21 cellular contexts compared by ENCODE assay signal in genomic region chr4:1675136-1675801, GRCh38. TPM values are rescaled to one million over a fixed set of nuclear protein-coding genes. Genes with fewer than 3 reads are reported as not detected.
DNase-seq lines count a peak whose midpoint lies in the region; ATAC-seq, FAIRE-seq and TF ChIP-seq lines count a peak whose summit lies in the region.
"Had no signal": no experiment of that assay in that cellular context is flagged by ENCODE, and none has a peak within 500 bp of the region (broad histone marks: within the 10 kb centered on the region; RNA-seq: fewer than 3 reads in every experiment).

No MANE protein-coding gene starts in this region.

- no peak overlapping the region for H2BK120ac ChIP-seq in H9 (ENCODE audit: low read depth, low read length, poor library complexity, severe bottlenecking)
- H2BK120ac ChIP-seq in H1 (replicated peaks; ENCODE audit: low read depth, low read length): no peak overlapping the region
- no peak overlapping the region for H2BK120ac ChIP-seq in neuronal stem cell (ENCODE audit: low read depth, low read length)

- H3K36me3 ChIP-seq in H1 (ENCODE audit: control insufficient read depth in 2 of 4, insufficient read depth in 4 of 4, low read length in 3 of 4) (no peaks in the 10 kb centered on the region), neuronal stem cell (replicated peaks in 1 of 2; ENCODE audit: control insufficient read depth in 2 of 2, insufficient read depth in 2 of 2, low read length in 2 of 2) (no peaks in the 10 kb centered on the region)
- H3K36me3 ChIP-seq: BE2C had no signal

- no peak overlapping the region for H3K4me3 Mint-ChIP-seq in H9
- H3K4me3 Mint-ChIP-seq: CD4-positive, CD25-positive, alpha-beta regulatory T cell; CD8-positive, alpha-beta memory T cell; IgD-negative memory B cell had no signal

- no peak overlapping the region for H3K9ac ChIP-seq in H9 (ENCODE audit: extremely low read depth, insufficient read length, low read length)
- no peak overlapping the region for H3K9ac ChIP-seq in H1 (replicated peaks in 1 of 4; ENCODE audit: extremely low read depth in 1 of 4, low read depth in 3 of 4, low read length in 3 of 4)
- peak overlapping the region; percentile 60 for H3K9ac ChIP-seq in neuronal stem cell (ENCODE audit: low read depth, low read length, poor library complexity)
- H3K9ac ChIP-seq: GM23248 had no signal

- TF ChIP-seq EP300 in H1 (IDR thresholded peaks at IDR 0.05; ENCODE audit: borderline replicate concordance in 1 of 2, low read depth in 2 of 2, low read length in 2 of 2): no peak

- H3K79me2 ChIP-seq in H9 (ENCODE audit: insufficient read depth, low read length) (no peaks in the 10 kb centered on the region), H1 (ENCODE audit: control insufficient read depth in 1 of 2, insufficient read depth in 2 of 2, low read length in 2 of 2) (no peaks in the 10 kb centered on the region)

- H3K18ac ChIP-seq in H9 (ENCODE audit: insufficient read length, low read depth, low read length): no peak overlapping the region
- no peak overlapping the region for H3K18ac ChIP-seq in H1 (ENCODE audit: extremely low read depth, low read length)
- H3K18ac ChIP-seq in neuronal stem cell (ENCODE audit: low read length): peak overlapping the region; percentile 72

- H4K91ac ChIP-seq in H9 (ENCODE audit: insufficient read length, low read depth, low read length): no peak overlapping the region
- no peak overlapping the region for H4K91ac ChIP-seq in H1 (replicated peaks; ENCODE audit: insufficient read length, low read length)
- H4K91ac ChIP-seq in neuronal stem cell (ENCODE audit: low read depth, low read length, poor library complexity): no peak overlapping the region

- peaks cover 5% of the 10 kb centered on the region for H3K27me3 Mint-ChIP-seq in H9 (ENCODE audit: low read depth)
- H3K27me3 Mint-ChIP-seq: CD4-positive, CD25-positive, alpha-beta regulatory T cell; IgD-negative memory B cell had no signal

- no peak overlapping the region for H2AFZ ChIP-seq in H9 (ENCODE audit: low read length)
- H2AFZ ChIP-seq in H1 (ENCODE audit: low read length): no peak overlapping the region
- peak overlapping the region; percentile 53 for H2AFZ ChIP-seq in neuronal stem cell (ENCODE audit: low read length)
- H2AFZ ChIP-seq: GM23248 had no signal

- H2BK15ac ChIP-seq in H9 (ENCODE audit: low read depth, low read length) (no peak overlapping the region), H1 (ENCODE audit: low read length) (peak overlapping the region; percentile 81; the same call in 1 of the 2 replicates), neuronal stem cell (ENCODE audit: low read length) (peak overlapping the region; percentile 21)

- no peak for FAIRE-seq in H1 (lab: Jason Lieb, UNC)
- FAIRE-seq: A204.1, G401.6, GM12891, H54, HepG2 had no signal

- H3K9me3 ChIP-seq in H9 (ENCODE audit: control insufficient read depth, low read depth, low read length) (no peaks in the 10 kb centered on the region), H1 (ENCODE audit: insufficient read depth in 2 of 2, low read depth in 1 of 2, low read length in 1 of 2) (no peaks in the 10 kb centered on the region), neuronal stem cell (replicated peaks in 1 of 2; ENCODE audit: control insufficient read depth in 2 of 2, insufficient read depth in 1 of 2, low read depth in 1 of 2, low read length in 2 of 2) (no peaks in the 10 kb centered on the region)
- H3K9me3 ChIP-seq: BE2C had no signal

- H2BK20ac ChIP-seq in H9 (ENCODE audit: low read depth, low read length, poor library complexity, severe bottlenecking) (no peak overlapping the region), H1 (ENCODE audit: low read length) (no peak overlapping the region)

- POLR2A ChIA-PET in H1 (lab: Charles Lee; ENCODE audit: partially characterized antibody): no interaction called here

- H3K27ac ChIP-seq in H9 (ENCODE audit: insufficient read length, low read depth, low read length) (no peak overlapping the region), H1 (ENCODE audit: low read depth, low read length) (no peak overlapping the region), neuronal stem cell (replicated peaks; ENCODE audit: low read length) (no peak overlapping the region), substantia nigra (ENCODE audit: low read depth, low read length, poor library complexity, severe bottlenecking) (peak overlapping the region; percentile 2)
- H3K27ac ChIP-seq: GM23248 had no signal

- 0 out of 2 replicates have a peak overlapping the region, but pooled peaks have one; percentile 55 for H3K14ac ChIP-seq in H9 (ENCODE audit: insufficient read depth, low read length)
- H3K14ac ChIP-seq in H1 (ENCODE audit: insufficient read length): no peak overlapping the region
- H3K14ac ChIP-seq in neuronal stem cell (ENCODE audit: low read length): peak overlapping the region; percentile 56

- CTCF ChIA-PET in H1 (lab: Charles Lee; ENCODE audit: partially characterized antibody): interaction anchor here (0.6 to 2.0 kb wide), 7 partner anchors 13 to 84 kb away, joined by 3 to 7 read pairs (median 3); no protein-coding TSS in a partner anchor

- H3K27ac Mint-ChIP-seq in H9: peak overlapping the region; percentile 14 to 83 (median 49); a peak in 4 of 7 replicates
- H3K27ac Mint-ChIP-seq: CD4-positive, CD25-positive, alpha-beta regulatory T cell; CD8-positive, alpha-beta memory T cell; IgD-negative memory B cell had no signal

- H4K20me1 ChIP-seq in H9 (ENCODE audit: control insufficient read depth, insufficient read depth, insufficient read length) (no peaks in the 10 kb centered on the region), H1 (replicated peaks in 1 of 2; ENCODE audit: control insufficient read depth in 1 of 2, insufficient read depth in 2 of 2, low read length in 2 of 2) (no peaks in the 10 kb centered on the region)

- 0 out of 7 replicates have a peak, but pooled peaks cover 0 to 2% (median 0%) of the 10 kb centered on the region in 3 experiments for H3K36me3 Mint-ChIP-seq in H9 (ENCODE audit: insufficient read depth in 1 of 3, low read depth in 3 of 3)
- H3K36me3 Mint-ChIP-seq: CD8-positive, alpha-beta memory T cell had no signal

- H4K5ac ChIP-seq in H9 (ENCODE audit: insufficient read length, low read depth, low read length) (no peak overlapping the region), H1 (ENCODE audit: insufficient read length, low read depth, low read length) (no peak overlapping the region)

- H3K9me3 Mint-ChIP-seq in H9: no peaks in the 10 kb centered on the region; a peak in 1 of 5 replicates
- H3K9me3 Mint-ChIP-seq: CD4-positive, CD25-positive, alpha-beta regulatory T cell; CD8-positive, alpha-beta memory T cell; IgD-negative memory B cell had no signal

- H3K27me3 ChIP-seq in H9 (ENCODE audit: insufficient read depth, low read length) (no peaks in the 10 kb centered on the region), H1 (replicated peaks in 1 of 4; ENCODE audit: control insufficient read depth in 3 of 4, extremely low read depth in 1 of 4, insufficient read depth in 3 of 4, low read length in 3 of 4) (no peaks in the 10 kb centered on the region), neuronal stem cell (ENCODE audit: control insufficient read depth in 3 of 3, insufficient read depth in 3 of 3, low read depth in 1 of 3, low read length in 3 of 3) (peaks cover 0 to 24% (median 0%) of the 10 kb centered on the region in 3 experiments)
- H3K27me3 ChIP-seq: BE2C had no signal

- ATAC-seq in HG03095 (IDR thresholded peaks at IDR 0.05; ENCODE audit: unreplicated experiment): no peak
- ATAC-seq: HepG2 had no signal

- H2AK5ac ChIP-seq in H9 (ENCODE audit: insufficient read length, low read length) (no peak overlapping the region), H1 (ENCODE audit: low read depth, low read length) (no peak overlapping the region), neuronal stem cell (ENCODE audit: low read depth, low read length) (peak overlapping the region; percentile 58)

- H3K4me1 ChIP-seq in H9 (ENCODE audit: insufficient read depth, low read length): no peaks in the 10 kb centered on the region
- H3K4me1 ChIP-seq in H1 (replicated peaks in 1 of 4; ENCODE audit: control insufficient read depth in 3 of 4, insufficient read depth in 4 of 4, low read length in 3 of 4): peaks cover 0 to 2% (median 0%) of the 10 kb centered on the region in 4 experiments; a peak in 1 of 7 replicates
- H3K4me1 ChIP-seq in neuronal stem cell (ENCODE audit: control insufficient read depth in 2 of 2, insufficient read depth in 1 of 2, low read depth in 1 of 2, low read length in 2 of 2): peaks cover 4 to 5% of the 10 kb centered on the region in 2 donors

- no peak for TF ChIP-seq POLR2A in H1 (IDR thresholded peaks at IDR 0.05; ENCODE audit: control extremely low read depth in 1 of 2, low read depth in 2 of 2, low read length in 2 of 2)

- no peak for TF ChIP-seq RAD21 in H1 (IDR thresholded peaks at IDR 0.05 in 1 of 2, conservative IDR thresholded peaks at IDR 0.05 in 1 of 2; ENCODE audit: low read depth in 2 of 2, low read length in 2 of 2)

- H3K56ac ChIP-seq in H9 (ENCODE audit: insufficient read length, low read depth, low read length) (no peak overlapping the region), H1 (replicated peaks; ENCODE audit: insufficient read length, low read depth, low read length) (no peak overlapping the region)

- H3T11ph ChIP-seq in H9 (ENCODE audit: low read length): no peak overlapping the region

- no peak overlapping the region for H3K4me2 ChIP-seq in H9 (ENCODE audit: insufficient read depth, insufficient read length, low read length)
- no peak overlapping the region for H3K4me2 ChIP-seq in H1 (ENCODE audit: insufficient read depth in 1 of 2, low read depth in 2 of 2, low read length in 2 of 2)
- H3K4me2 ChIP-seq in neuronal stem cell (ENCODE audit: insufficient read depth, low read length, poor library complexity, severe bottlenecking): no peak overlapping the region

- no peaks in the 10 kb centered on the region for H3K23me2 ChIP-seq in H9 (ENCODE audit: insufficient read length, low read depth, low read length, poor library complexity, severe bottlenecking)
- H3K23me2 ChIP-seq in H1 (ENCODE audit: low read depth, low read length): no peaks in the 10 kb centered on the region

- DNase-seq in H9: no peak
- DNase-seq in H1 (ENCODE audit: low read depth in 1 of 2, low spot score in 2 of 2): no peak
- no peak for DNase-seq in neuronal stem cell (ENCODE audit: low spot score)
- no peak for DNase-seq in substantia nigra (lab: John Stamatoyannopoulos, UW)
- DNase-seq in DMS79 treated with DMSO at 0.1 percent for 48 hours (lab: John Stamatoyannopoulos, UW): no peak
- no peak for DNase-seq in retina
- DNase-seq: ACHN; BE2C; CD4-positive, CD25-positive, alpha-beta regulatory T cell; CD8-positive, alpha-beta memory T cell; COR-L47; DMS 273 treated with DMSO at 0.1 percent for 48 hours; DMS53; GM23248 had no signal

- TF ChIP-seq CTCF in H9 (conservative IDR thresholded peaks at IDR 0.05) (no peak), H1 (IDR thresholded peaks at IDR 0.05; ENCODE audit: control extremely low read depth in 1 of 3, insufficient read depth in 1 of 3, low read depth in 1 of 3, low read length in 3 of 3) (no peak)

- H3K4ac ChIP-seq in H9 (ENCODE audit: low read depth, low read length) (no peak overlapping the region), H1 (replicated peaks; ENCODE audit: insufficient read length, low read depth, low read length) (no peak overlapping the region), neuronal stem cell (ENCODE audit: low read length) (no peak overlapping the region)

- H2BK5ac ChIP-seq in H9 (ENCODE audit: insufficient read length, low read length) (no peak overlapping the region), H1 (ENCODE audit: low read depth, low read length) (0 out of 2 replicates have a peak overlapping the region, but pooled peaks have one; percentile 55), neuronal stem cell (ENCODE audit: low read length) (no peak overlapping the region)

- H3K4me3 ChIP-seq in H1 (ENCODE audit: extremely low read depth in 1 of 4, insufficient read depth in 2 of 4, low read depth in 3 of 4, low read length in 4 of 4) (no peak overlapping the region), neuronal stem cell (ENCODE audit: low read length in 2 of 2) (peak overlapping the region in 1 of 2 donors; percentile 53)
- H3K4me3 ChIP-seq: GM23248 had no signal

- no CpG with 5 or more reads among the region's 19 CpGs for WGBS in H9 (ENCODE audit: extremely low coverage, insufficient read length, low lambda C conversion rate)
- WGBS in H1 (ENCODE audit: extremely low coverage in 1 of 2, insufficient coverage in 1 of 2, insufficient read length in 1 of 2, insufficient replicate concordance in 2 of 2, low coverage in 1 of 2, low lambda C conversion rate in 2 of 2, missing lambda C conversion rate in 1 of 2), 2 experiments: 93% methylated on average over 18 of the region's 19 CpGs; no CpG with 5 or more reads in 1 of the 2 experiments
- WGBS in neuronal stem cell (ENCODE audit: extremely low coverage in 2 of 2, insufficient read length in 2 of 2, insufficient replicate concordance in 1 of 2), 2 donors: no CpG with 5 or more reads among the region's 19 CpGs

- H3K4me1 Mint-ChIP-seq in H9: peaks cover 0 to 10% of the 10 kb centered on the region in 2 experiments; a peak in 3 of 4 replicates
- H3K4me1 Mint-ChIP-seq: CD4-positive, CD25-positive, alpha-beta regulatory T cell; CD8-positive, alpha-beta memory T cell had no signal

- H2BK12ac ChIP-seq in H9 (ENCODE audit: insufficient read length, low read depth, low read length): no peak overlapping the region
- H2BK12ac ChIP-seq in H1 (ENCODE audit: low read depth, low read length): no peak overlapping the region
- no peak overlapping the region for H2BK12ac ChIP-seq in neuronal stem cell (ENCODE audit: low read length)

- H3K79me1 ChIP-seq in H9 (ENCODE audit: insufficient read depth, low read depth, low read length, poor library complexity, severe bottlenecking): no peaks in the 10 kb centered on the region
- H3K79me1 ChIP-seq in H1 (ENCODE audit: low read depth, low read length): no peaks in the 10 kb centered on the region; the same call in 1 of the 2 replicates
- H3K79me1 ChIP-seq in neuronal stem cell (ENCODE audit: low read depth, low read length): peaks cover 2% of the 10 kb centered on the region

- no peak overlapping the region for H4K8ac ChIP-seq in H9 (replicated peaks; ENCODE audit: insufficient read length, low read depth, low read length)
- peak overlapping the region; percentile 75 for H4K8ac ChIP-seq in H1 (ENCODE audit: extremely low read depth, insufficient read depth, low read length)
- H4K8ac ChIP-seq in neuronal stem cell (ENCODE audit: low read depth, low read length): no peak overlapping the region

- H3K23ac ChIP-seq in H9 (ENCODE audit: insufficient read length, low read depth, low read length) (no peak overlapping the region), H1 (ENCODE audit: insufficient read length) (no peak overlapping the region), neuronal stem cell (ENCODE audit: low read depth, low read length, poor library complexity) (no peak overlapping the region)

RNA-seq across cellular contexts. Expression of gene FAM53A, which starts 8.8 kb away (rescaled TPM):
- total RNA-seq in H9 (2021): 2.3 and 2.4 TPM in 2 replicates
- 2.0 and 2.8 TPM in 2 replicates for total RNA-seq in H1 (2021; fragmentation: NEBNext Ultra II Directional; extraction: Animal tissue kit (Norgen Biotek cat#: 25700))
- polyA plus RNA-seq in H1 (2011; rRNA removed): 1.9 and 2.5 TPM in 2 replicates
- polyA plus RNA-seq in H1 (2011; cell fraction: cytosol; rRNA removed): 2.2 TPM
- polyA plus RNA-seq in H1 (2011; cell fraction: nucleus; rRNA removed): 3.8 TPM
- 0.57 to 2.2 TPM (median 1.6 TPM) in 4 replicates for polyA plus RNA-seq in H1 (2012, experiment 1 of 2)
- 1.1 TPM for polyA plus RNA-seq in H1 (2012, experiment 2 of 2)
- polyA plus RNA-seq in H1 (2013, experiment 1 of 2): 1.4 TPM
- 1.1 TPM for polyA plus RNA-seq in H1 (2013, experiment 2 of 2)
- polyA minus RNA-seq in H1 (2011; rRNA and poly(A)+ RNA removed): 3.3 and 3.7 TPM in 2 replicates
- polyA minus RNA-seq in H1 (2011; cell fraction: cytosol; rRNA and poly(A)+ RNA removed): 1.3 TPM
- polyA minus RNA-seq in H1 (2011; cell fraction: nucleus; rRNA and poly(A)+ RNA removed): 2.3 TPM
- 2.0 TPM for polyA plus RNA-seq in neuronal stem cell (2013, experiment 1 of 2)
- 1.3 TPM for polyA plus RNA-seq in neuronal stem cell (2013, experiment 2 of 2)

RNA-seq across cellular contexts. Expression of gene SLBP, which starts 36.9 kb away (rescaled TPM):
- total RNA-seq in H9 (2021): 62.7 and 67.0 TPM in 2 replicates
- 45.1 and 49.0 TPM in 2 replicates for total RNA-seq in H1 (2021; fragmentation: NEBNext Ultra II Directional; extraction: Animal tissue kit (Norgen Biotek cat#: 25700))
- polyA plus RNA-seq in H1 (2011; rRNA removed): 24.6 and 44.1 TPM in 2 replicates
- 41.5 TPM for polyA plus RNA-seq in H1 (2011; cell fraction: cytosol; rRNA removed)
- 18.5 TPM for polyA plus RNA-seq in H1 (2011; cell fraction: nucleus; rRNA removed)
- polyA plus RNA-seq in H1 (2012, experiment 1 of 2): 36.4 to 63.8 TPM (median 38.7 TPM) in 4 replicates
- 16.6 TPM for polyA plus RNA-seq in H1 (2012, experiment 2 of 2)
- polyA plus RNA-seq in H1 (2013, experiment 1 of 2): 38.1 TPM
- 38.5 TPM for polyA plus RNA-seq in H1 (2013, experiment 2 of 2)
- 19.4 and 22.8 TPM in 2 replicates for polyA minus RNA-seq in H1 (2011; rRNA and poly(A)+ RNA removed)
- 29.6 TPM for polyA minus RNA-seq in H1 (2011; cell fraction: cytosol; rRNA and poly(A)+ RNA removed)
- 13.3 TPM for polyA minus RNA-seq in H1 (2011; cell fraction: nucleus; rRNA and poly(A)+ RNA removed)
- polyA plus RNA-seq in neuronal stem cell (2013, experiment 1 of 2): 44.6 TPM
- 44.5 TPM for polyA plus RNA-seq in neuronal stem cell (2013, experiment 2 of 2)

RNA-seq across cellular contexts. Expression of gene TMEM129, which starts 45.9 kb away (rescaled TPM):
- 27.3 and 30.4 TPM in 2 replicates for total RNA-seq in H9 (2021)
- total RNA-seq in H1 (2021; fragmentation: NEBNext Ultra II Directional; extraction: Animal tissue kit (Norgen Biotek cat#: 25700)): 28.5 and 31.5 TPM in 2 replicates
- polyA plus RNA-seq in H1 (2011; rRNA removed): 58.7 and 89.1 TPM in 2 replicates
- polyA plus RNA-seq in H1 (2011; cell fraction: cytosol; rRNA removed): 56.3 TPM
- polyA plus RNA-seq in H1 (2011; cell fraction: nucleus; rRNA removed): 148 TPM
- polyA plus RNA-seq in H1 (2012, experiment 1 of 2): 20.4 to 36.0 TPM (median 32.1 TPM) in 4 replicates
- polyA plus RNA-seq in H1 (2012, experiment 2 of 2): 25.8 TPM
- 24.7 TPM for polyA plus RNA-seq in H1 (2013, experiment 1 of 2)
- polyA plus RNA-seq in H1 (2013, experiment 2 of 2): 26.9 TPM
- 16.4 and 19.6 TPM in 2 replicates for polyA minus RNA-seq in H1 (2011; rRNA and poly(A)+ RNA removed)
- 25.7 TPM for polyA minus RNA-seq in H1 (2011; cell fraction: cytosol; rRNA and poly(A)+ RNA removed)
- 30.7 TPM for polyA minus RNA-seq in H1 (2011; cell fraction: nucleus; rRNA and poly(A)+ RNA removed)
- 28.3 TPM for polyA plus RNA-seq in neuronal stem cell (2013, experiment 1 of 2)
- polyA plus RNA-seq in neuronal stem cell (2013, experiment 2 of 2): 26.4 TPM

RNA-seq across cellular contexts. Expression of gene TACC3, which starts 46.1 kb away (rescaled TPM):
- 150 and 156 TPM in 2 replicates for total RNA-seq in H9 (2021)
- total RNA-seq in H1 (2021; fragmentation: NEBNext Ultra II Directional; extraction: Animal tissue kit (Norgen Biotek cat#: 25700)): 147 and 148 TPM in 2 replicates
- 73.8 and 113 TPM in 2 replicates for polyA plus RNA-seq in H1 (2011; rRNA removed)
- polyA plus RNA-seq in H1 (2011; cell fraction: cytosol; rRNA removed): 93.2 TPM
- polyA plus RNA-seq in H1 (2011; cell fraction: nucleus; rRNA removed): 159 TPM
- 127 to 150 TPM (median 147 TPM) in 4 replicates for polyA plus RNA-seq in H1 (2012, experiment 1 of 2)
- polyA plus RNA-seq in H1 (2012, experiment 2 of 2): 102 TPM
- polyA plus RNA-seq in H1 (2013, experiment 1 of 2): 103 TPM
- 92.2 TPM for polyA plus RNA-seq in H1 (2013, experiment 2 of 2)
- polyA minus RNA-seq in H1 (2011; rRNA and poly(A)+ RNA removed): 22.0 and 36.9 TPM in 2 replicates
- 57.8 TPM for polyA minus RNA-seq in H1 (2011; cell fraction: cytosol; rRNA and poly(A)+ RNA removed)
- 46.0 TPM for polyA minus RNA-seq in H1 (2011; cell fraction: nucleus; rRNA and poly(A)+ RNA removed)
- 110 TPM for polyA plus RNA-seq in neuronal stem cell (2013, experiment 1 of 2)
- polyA plus RNA-seq in neuronal stem cell (2013, experiment 2 of 2): 108 TPM
